Comparison of ENCODE assay signal across 18 cellular contexts in the genomic region with DNA sequence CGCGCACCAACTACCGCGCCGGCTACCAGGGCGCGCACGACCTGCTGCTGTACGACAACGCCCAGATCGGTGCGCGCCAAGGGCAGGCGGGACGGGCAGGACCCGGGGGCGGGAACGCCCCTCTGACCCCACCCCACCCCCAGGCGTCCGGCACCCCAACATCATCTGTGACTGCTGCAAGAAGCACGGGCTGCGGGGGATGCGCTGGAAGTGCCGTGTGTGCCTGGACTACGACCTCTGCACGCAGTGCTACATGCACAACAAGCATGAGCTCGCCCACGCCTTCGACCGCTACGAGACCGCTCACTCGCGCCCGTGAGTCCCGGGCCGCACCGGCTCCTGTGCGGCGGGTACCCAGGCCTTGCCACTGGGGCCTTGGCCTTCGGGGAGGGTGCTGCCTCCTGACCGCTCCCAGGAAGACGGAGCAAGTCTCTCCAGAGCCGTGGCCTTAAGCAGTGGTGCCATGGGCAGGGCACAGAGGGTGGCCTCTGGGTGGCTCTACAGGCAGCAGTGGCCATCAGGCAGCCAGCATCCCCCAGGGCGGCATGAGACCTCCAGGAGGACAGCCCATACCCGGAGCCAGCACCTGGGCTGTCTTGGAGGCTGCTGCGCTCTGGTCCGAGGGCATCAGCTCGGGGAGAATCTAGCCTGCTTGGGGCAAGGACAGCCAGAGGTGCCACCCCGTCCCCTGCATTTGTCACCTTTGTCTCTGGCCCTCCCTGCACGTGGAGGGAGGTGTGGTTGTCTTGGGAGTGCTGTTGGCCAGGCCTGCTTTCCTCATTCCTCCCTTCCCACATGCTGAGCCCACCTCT. TPM values are rescaled to one million over a fixed set of nuclear protein-coding genes. Genes with fewer than 3 reads are reported as not detected.
DNase-seq lines count a peak whose midpoint lies in the region; ATAC-seq, FAIRE-seq and TF ChIP-seq lines count a peak whose summit lies in the region.
"Had no signal": no experiment of that assay in that cellular context is flagged by ENCODE, and none has a peak within 500 bp of the region (broad histone marks: within the 10 kb centered on the region; RNA-seq: fewer than 3 reads in every experiment).

No MANE protein-coding gene starts in this region.

- no peak overlapping the region for H3K9ac ChIP-seq in HepG2 (ENCODE audit: insufficient read depth, low read depth, low read length)

- POLR2A ChIA-PET in RWPE1 (lab: Yijun Ruan, JAX; ENCODE audit: low non-redundant PET), result no interaction called here
- POLR2A ChIA-PET in HepG2 (lab: Yijun Ruan, JAX), result no interaction called here
- POLR2A ChIA-PET in activated CD4-positive, alpha-beta T cell treated with anti-CD3 and anti-CD28 coated beads for 36 hours (lab: Charles Lee), result interaction anchor here (0.6 kb wide), 1 partner anchor 392 kb away, joined by 3 read pairs; a partner anchor contains a TSS

- no peak overlapping the region for H3K4me2 ChIP-seq in HepG2 (ENCODE audit: low read depth, low read length)

- ATAC-seq in HepG2, result no peak
- ATAC-seq in activated CD4-positive, alpha-beta T cell treated with anti-CD3 and anti-CD28 coated beads for 36 hours, result no peak

- no peak for TF ChIP-seq RAD21 in HepG2 (CRISPR knock-in tag; IDR thresholded peaks at IDR 0.05)

- peaks cover 0 to 2% of the 10 kb centered on the region in 2 experiments; a peak in 1 of 5 replicates for H3K36me3 ChIP-seq in HepG2 (replicated peaks in 1 of 2; ENCODE audit: control insufficient read depth in 1 of 2, insufficient read depth in 2 of 2, low read length in 2 of 2)
- H3K36me3 ChIP-seq in spleen, result peaks cover 0 to 61% (median 7%) of the 10 kb centered on the region in 6 donors

- H3K4me1 Mint-ChIP-seq in activated T-cell treated with anti-CD3 and anti-CD28 coated beads, Interleukin-2, amount 50 U/mL, for 24 hours (ENCODE audit: low read depth), result no peaks in the 10 kb centered on the region
- H3K4me1 Mint-ChIP-seq in activated CD4-positive, alpha-beta T cell treated with anti-CD3 and anti-CD28 coated beads for 36 hours, result no peaks in the 10 kb centered on the region

- CTCF ChIA-PET in RWPE1 (lab: Yijun Ruan, JAX) (no interaction called here), HepG2 (lab: Yijun Ruan, JAX; ENCODE audit: low intra/inter-chr PET ratio, low total read pairs) (no interaction called here)
- CTCF ChIA-PET in activated CD4-positive, alpha-beta T cell treated with anti-CD3 and anti-CD28 coated beads for 36 hours (lab: Charles Lee), result no interaction called here

- peak; percentile 28 for DNase-seq in activated T-cell treated with anti-CD3 and anti-CD28 coated beads, Interleukin-2, amount 50 U/mL, for 24 hours
- no peak for DNase-seq in activated T-cell treated with anti-CD3 and anti-CD28 coated beads, Interleukin-2, amount 50 U/mL, for 1 hour
- DNase-seq in RWPE1 (ENCODE audit: low spot score) (no peak), HepG2 (ENCODE audit: low spot score) (no peak), spleen (peak; percentile 76), RPMI8226 (no peak)
- no peak for DNase-seq in activated CD4-positive, alpha-beta T cell treated with anti-CD3 and anti-CD28 coated beads for 36 hours
- DNase-seq in NK-92 treated with Interleukin-12 subunit alpha and Interleukin-12 subunit beta, amount 100 ng/mL, for 24 hours (lab: John Stamatoyannopoulos, UW), result no peak
- DNase-seq: 8988T, DND-41, HFFc6, KBM-7, NCI-H1105, NCI-H1694, NCI-H510A, NCI-H748 treated with DMSO at 0.1 percent for 48 hours had no signal

- in situ Hi-C loops in HepG2 (cut with HindIII; ENCODE audit: extremely low pct_ligation_motif_present, low pct_unique_long_range_greater_than_20kb), result no loop called here

- FAIRE-seq in HepG2 (lab: Jason Lieb, UNC), result no peak
- FAIRE-seq: RCC 7860 had no signal

- H3K9me3 ChIP-seq in HepG2 (ENCODE audit: low read length) (no peaks in the 10 kb centered on the region), spleen (no peaks in the 10 kb centered on the region)

- H3K4me3 Mint-ChIP-seq in activated T-cell treated with anti-CD3 and anti-CD28 coated beads, Interleukin-2, amount 50 U/mL, for 24 hours, result no peak overlapping the region
- H3K4me3 Mint-ChIP-seq in activated CD4-positive, alpha-beta T cell treated with anti-CD3 and anti-CD28 coated beads for 36 hours, result no peak overlapping the region
- H3K4me3 Mint-ChIP-seq: HFFc6 had no signal

- no peaks in the 10 kb centered on the region for H3K9me3 Mint-ChIP-seq in activated T-cell treated with anti-CD3 and anti-CD28 coated beads, Interleukin-2, amount 50 U/mL, for 24 hours
- no peaks in the 10 kb centered on the region for H3K9me3 Mint-ChIP-seq in activated CD4-positive, alpha-beta T cell treated with anti-CD3 and anti-CD28 coated beads for 36 hours (ENCODE audit: low read depth)
- H3K9me3 Mint-ChIP-seq: HFFc6 had no signal

- TF ChIP-seq EP300 in HepG2 (IDR thresholded peaks at IDR 0.05; ENCODE audit: low read depth in 2 of 2, low read length in 2 of 2) (no peak), HepG2 (CRISPR knock-in tag; IDR thresholded peaks at IDR 0.05; ENCODE audit: borderline replicate concordance) (no peak)

- H3K4me1 ChIP-seq in HepG2 (ENCODE audit: insufficient read depth, low read length) (no peaks in the 10 kb centered on the region), spleen (peaks cover 0 to 17% (median 3%) of the 10 kb centered on the region in 6 donors)

- peak overlapping the region; percentile 23 for H3K27ac ChIP-seq in RWPE1
- no peak overlapping the region for H3K27ac ChIP-seq in HepG2 (ENCODE audit: extremely low read length, insufficient read depth, low read length)
- no peak overlapping the region for H3K27ac ChIP-seq in spleen

- H3K27me3 Mint-ChIP-seq in activated T-cell treated with anti-CD3 and anti-CD28 coated beads, Interleukin-2, amount 50 U/mL, for 24 hours, result no peaks in the 10 kb centered on the region
- no peaks in the 10 kb centered on the region for H3K27me3 Mint-ChIP-seq in activated CD4-positive, alpha-beta T cell treated with anti-CD3 and anti-CD28 coated beads for 36 hours

- TF ChIP-seq POLR2A in HepG2 (IDR thresholded peaks at IDR 0.05; ENCODE audit: insufficient read depth in 1 of 2, low read depth in 2 of 2, low read length in 2 of 2), result no peak
- TF ChIP-seq POLR2A in spleen (IDR thresholded peaks at IDR 0.05), result no peak

- H2AFZ ChIP-seq in HepG2 (ENCODE audit: low read length), result no peak overlapping the region

- no peaks in the 10 kb centered on the region for H4K20me1 ChIP-seq in HepG2 (ENCODE audit: insufficient read depth, low read length)

- H3K27me3 ChIP-seq in HepG2 (ENCODE audit: control insufficient read depth in 1 of 2, insufficient read depth in 2 of 2, low read length in 2 of 2) (no peaks in the 10 kb centered on the region), spleen (replicated peaks in 1 of 7) (peaks cover 0 to 8% (median 0%) of the 10 kb centered on the region in 7 donors)

- 95% methylated on average over 24 of the region's 51 CpGs for WGBS in HepG2 (ENCODE audit: low lambda C conversion rate)
- WGBS in spleen, 5 donors, result 89 to 95% (median 94%) methylated on average over 19 to 51 of the region's 51 CpGs

- H3K4me3 ChIP-seq in HepG2 (replicated peaks in 1 of 3; ENCODE audit: insufficient read depth in 1 of 3, low read depth in 2 of 3, low read length in 3 of 3) (no peak overlapping the region), spleen (no peak overlapping the region)

- H3K36me3 Mint-ChIP-seq in activated T-cell treated with anti-CD3 and anti-CD28 coated beads, Interleukin-2, amount 50 U/mL, for 24 hours (ENCODE audit: low read depth), result peaks cover under 1% of the 10 kb centered on the region
- no peaks in the 10 kb centered on the region for H3K36me3 Mint-ChIP-seq in activated CD4-positive, alpha-beta T cell treated with anti-CD3 and anti-CD28 coated beads for 36 hours (ENCODE audit: low read depth)

- H3K79me2 ChIP-seq in HepG2 (ENCODE audit: insufficient read depth, low read length), result no peaks in the 10 kb centered on the region

- peak overlapping the region; percentile 4 for H3K27ac Mint-ChIP-seq in activated T-cell treated with anti-CD3 and anti-CD28 coated beads, Interleukin-2, amount 50 U/mL, for 24 hours
- no peak overlapping the region for H3K27ac Mint-ChIP-seq in activated CD4-positive, alpha-beta T cell treated with anti-CD3 and anti-CD28 coated beads for 36 hours
- H3K27ac Mint-ChIP-seq: HFFc6 had no signal

- TF ChIP-seq CTCF in RWPE1 (conservative IDR thresholded peaks at IDR 0.05; ENCODE audit: low read depth) (no peak), HepG2 (CRISPR knock-in tag; IDR thresholded peaks at IDR 0.05) (no peak), spleen (IDR thresholded peaks at IDR 0.05 in 8 of 11, conservative IDR thresholded peaks at IDR 0.05 in 3 of 11) (no peak)

- intact Hi-C loops in HepG2 (cut with micrococcal nuclease; ENCODE audit: unreplicated experiment), result no loop called here
- intact Hi-C loops in spleen (cut with DNase I; ENCODE audit: low total_unique reads), result no loop called here
- intact Hi-C loops in activated CD4-positive, alpha-beta T cell treated with anti-CD3 and anti-CD28 coated beads for 36 hours (cut with DNase I, micrococcal nuclease), result no loop called here

- no TSS peak for BruUV-seq in HepG2 (replicated peaks; lab: Mats Ljungman, UMichigan)

RNA-seq across cellular contexts. Expression of a gene that starts 8.1 kb away (rescaled TPM):
- total RNA-seq in HepG2 (2016; rRNA removed; fragmentation: Illumina TruSeq; extraction: Trizol) (0.75 and 1.0 TPM in 2 replicates), spleen (1 to 10 TPM; 1.4 to 7.3 (median 5.8) TPM)
- 1.0 and 1.4 TPM in 2 replicates for total RNA-seq in HepG2 (2016; cell fraction: cytosol; rRNA removed; fragmentation: Illumina TruSeq; extraction: Trizol; ENCODE audit: low read depth)
- total RNA-seq in HepG2 (2016; cell fraction: insoluble cytoplasmic fraction; rRNA removed; fragmentation: Illumina TruSeq; extraction: Trizol), result 0.46 and 1.8 TPM in 2 replicates
- total RNA-seq in HepG2 (2016; cell fraction: membrane; rRNA removed; fragmentation: Illumina TruSeq; extraction: Trizol), result 1.1 and 1.5 TPM in 2 replicates
- 2.1 and 2.7 TPM in 2 replicates for total RNA-seq in HepG2 (2016; cell fraction: nucleus; rRNA removed; fragmentation: Illumina TruSeq; extraction: Trizol)
- polyA plus RNA-seq in HepG2 (2011; rRNA removed) (0.61 and 2.0 TPM in 2 replicates), spleen (1 to 10 TPM; 4.2 to 9.3 (median 6.3) TPM)
- 0.92 and 1.5 TPM in 2 replicates for polyA plus RNA-seq in HepG2 (2011; cell fraction: cytosol; rRNA removed)
- 16.7 and 18.0 TPM in 2 replicates for polyA plus RNA-seq in HepG2 (2011; cell fraction: nucleus; rRNA removed)
- 0.85 and 1.5 TPM in 2 replicates for polyA plus RNA-seq in HepG2 (2012)
- polyA plus RNA-seq in HepG2 (2016; cell fraction: cytosol; fragmentation: Illumina TruSeq; extraction: Trizol; ENCODE audit: low read depth), result 0.46 and 1.3 TPM in 2 replicates
- 0.38 and 0.46 TPM in 2 replicates for polyA plus RNA-seq in HepG2 (2016; cell fraction: insoluble cytoplasmic fraction; fragmentation: Illumina TruSeq; extraction: Trizol; ENCODE audit: low read depth)
- polyA plus RNA-seq in HepG2 (2016; cell fraction: membrane; fragmentation: Illumina TruSeq; extraction: Trizol; ENCODE audit: low read depth), result 0.78 and 1.4 TPM in 2 replicates
- polyA plus RNA-seq in HepG2 (2016; cell fraction: nucleus; fragmentation: Illumina TruSeq; extraction: Trizol; ENCODE audit: insufficient read depth, low read depth), result 0.47 and 1.1 TPM in 2 replicates
- 0.54 and 0.75 TPM in 2 replicates for polyA minus RNA-seq in HepG2 (2011; rRNA and poly(A)+ RNA removed; ENCODE audit: low replicate concordance)
- polyA minus RNA-seq in HepG2 (2011; cell fraction: cytosol; rRNA and poly(A)+ RNA removed), result 0.79 TPM in 1 of 2 replicates, not detected in the other
- polyA minus RNA-seq in HepG2 (2011; cell fraction: nucleus; rRNA and poly(A)+ RNA removed), result 0.77 and 1.4 TPM in 2 replicates
- 1 to 10 TPM in 1 of 2 experiments, under 1 TPM in 1; 0.77 to 1.2 TPM for total RNA-seq in activated CD4-positive, alpha-beta T cell treated with anti-CD3 and anti-CD28 coated beads for 36 hours
- total RNA-seq: H4 had no signal

RNA-seq across cellular contexts. Expression of a gene that starts 8.5 kb away (rescaled TPM):
- total RNA-seq in HepG2 (2016; rRNA removed; fragmentation: Illumina TruSeq; extraction: Trizol) (10.3 and 30.4 TPM in 2 replicates), spleen (10 to 100 TPM; 46.2 to 76.5 (median 72.0) TPM)
- total RNA-seq in HepG2 (2016; cell fraction: cytosol; rRNA removed; fragmentation: Illumina TruSeq; extraction: Trizol; ENCODE audit: low read depth), result 16.4 and 16.7 TPM in 2 replicates
- 9.2 and 32.3 TPM in 2 replicates for total RNA-seq in HepG2 (2016; cell fraction: insoluble cytoplasmic fraction; rRNA removed; fragmentation: Illumina TruSeq; extraction: Trizol)
- total RNA-seq in HepG2 (2016; cell fraction: membrane; rRNA removed; fragmentation: Illumina TruSeq; extraction: Trizol), result 20.6 and 22.6 TPM in 2 replicates
- 24.1 and 25.9 TPM in 2 replicates for total RNA-seq in HepG2 (2016; cell fraction: nucleus; rRNA removed; fragmentation: Illumina TruSeq; extraction: Trizol)
- polyA plus RNA-seq in HepG2 (2011; rRNA removed) (19.9 and 31.3 TPM in 2 replicates), spleen (100 to 1,000 TPM in 1 of 3 donors, 10 to 100 TPM in 2; 49.6 to 165 (median 74.1) TPM)
- polyA plus RNA-seq in HepG2 (2011; cell fraction: cytosol; rRNA removed), result 12.2 and 30.4 TPM in 2 replicates
- polyA plus RNA-seq in HepG2 (2011; cell fraction: nucleus; rRNA removed), result 421 and 707 TPM in 2 replicates
- 16.8 and 35.3 TPM in 2 replicates for polyA plus RNA-seq in HepG2 (2012)
- 15.5 and 15.9 TPM in 2 replicates for polyA plus RNA-seq in HepG2 (2016; cell fraction: cytosol; fragmentation: Illumina TruSeq; extraction: Trizol; ENCODE audit: low read depth)
- 9.4 and 11.7 TPM in 2 replicates for polyA plus RNA-seq in HepG2 (2016; cell fraction: insoluble cytoplasmic fraction; fragmentation: Illumina TruSeq; extraction: Trizol; ENCODE audit: low read depth)
- polyA plus RNA-seq in HepG2 (2016; cell fraction: membrane; fragmentation: Illumina TruSeq; extraction: Trizol; ENCODE audit: low read depth), result 14.1 and 15.4 TPM in 2 replicates
- 59.2 and 75.4 TPM in 2 replicates for polyA plus RNA-seq in HepG2 (2016; cell fraction: nucleus; fragmentation: Illumina TruSeq; extraction: Trizol; ENCODE audit: insufficient read depth, low read depth)
- polyA minus RNA-seq in HepG2 (2011; rRNA and poly(A)+ RNA removed; ENCODE audit: low replicate concordance), result 24.6 and 100 TPM in 2 replicates
- polyA minus RNA-seq in HepG2 (2011; cell fraction: cytosol; rRNA and poly(A)+ RNA removed), result 27.4 and 28.8 TPM in 2 replicates
- 51.5 and 62.8 TPM in 2 replicates for polyA minus RNA-seq in HepG2 (2011; cell fraction: nucleus; rRNA and poly(A)+ RNA removed)
- total RNA-seq in activated CD4-positive, alpha-beta T cell treated with anti-CD3 and anti-CD28 coated beads for 36 hours, result 10 to 100 TPM; 37.1 TPM

RNA-seq across cellular contexts. Expression of a gene that starts 23.9 kb away (rescaled TPM):
- total RNA-seq in HepG2 (2016; rRNA removed; fragmentation: Illumina TruSeq; extraction: Trizol) (2.0 and 2.5 TPM in 2 replicates), spleen (1 to 10 TPM; 2.2 to 8.8 (median 5.6) TPM)
- 6.6 and 6.8 TPM in 2 replicates for total RNA-seq in HepG2 (2016; cell fraction: cytosol; rRNA removed; fragmentation: Illumina TruSeq; extraction: Trizol; ENCODE audit: low read depth)
- total RNA-seq in HepG2 (2016; cell fraction: insoluble cytoplasmic fraction; rRNA removed; fragmentation: Illumina TruSeq; extraction: Trizol), result 2.4 and 2.8 TPM in 2 replicates
- total RNA-seq in HepG2 (2016; cell fraction: membrane; rRNA removed; fragmentation: Illumina TruSeq; extraction: Trizol), result 10.4 and 11.3 TPM in 2 replicates
- total RNA-seq in HepG2 (2016; cell fraction: nucleus; rRNA removed; fragmentation: Illumina TruSeq; extraction: Trizol), result 1.1 and 1.3 TPM in 2 replicates
- polyA plus RNA-seq in HepG2 (2011; rRNA removed) (2.2 and 3.1 TPM in 2 replicates), spleen (1 to 10 TPM; 2.2 to 4.4 (median 3.4) TPM)
- 2.6 and 5.4 TPM in 2 replicates for polyA plus RNA-seq in HepG2 (2011; cell fraction: cytosol; rRNA removed)
- 3.9 and 4.3 TPM in 2 replicates for polyA plus RNA-seq in HepG2 (2011; cell fraction: nucleus; rRNA removed)
- polyA plus RNA-seq in HepG2 (2012), result 4.0 and 4.3 TPM in 2 replicates
- 20.0 and 21.4 TPM in 2 replicates for polyA plus RNA-seq in HepG2 (2016; cell fraction: cytosol; fragmentation: Illumina TruSeq; extraction: Trizol; ENCODE audit: low read depth)
- 5.1 and 6.0 TPM in 2 replicates for polyA plus RNA-seq in HepG2 (2016; cell fraction: insoluble cytoplasmic fraction; fragmentation: Illumina TruSeq; extraction: Trizol; ENCODE audit: low read depth)
- polyA plus RNA-seq in HepG2 (2016; cell fraction: membrane; fragmentation: Illumina TruSeq; extraction: Trizol; ENCODE audit: low read depth), result 21.7 and 28.5 TPM in 2 replicates
- 4.3 and 4.8 TPM in 2 replicates for polyA plus RNA-seq in HepG2 (2016; cell fraction: nucleus; fragmentation: Illumina TruSeq; extraction: Trizol; ENCODE audit: insufficient read depth, low read depth)
- polyA minus RNA-seq in HepG2 (2011; rRNA and poly(A)+ RNA removed; ENCODE audit: low replicate concordance), result 4.9 TPM in 1 of 2 replicates, not detected in the other
- 4.0 and 4.4 TPM in 2 replicates for polyA minus RNA-seq in HepG2 (2011; cell fraction: cytosol; rRNA and poly(A)+ RNA removed)
- polyA minus RNA-seq in HepG2 (2011; cell fraction: nucleus; rRNA and poly(A)+ RNA removed), result 0.64 and 1.1 TPM in 2 replicates
- 1 to 10 TPM; 1.7 to 1.9 TPM for total RNA-seq in activated CD4-positive, alpha-beta T cell treated with anti-CD3 and anti-CD28 coated beads for 36 hours

RNA-seq across cellular contexts. Expression of a gene that starts 35.0 kb away (rescaled TPM):
- total RNA-seq in HepG2 (2016; rRNA removed; fragmentation: Illumina TruSeq; extraction: Trizol) (12.4 and 15.1 TPM in 2 replicates), spleen (10 to 100 TPM; 19.4 to 34.1 (median 27.9) TPM)
- total RNA-seq in HepG2 (2016; cell fraction: cytosol; rRNA removed; fragmentation: Illumina TruSeq; extraction: Trizol; ENCODE audit: low read depth), result 2.3 and 3.1 TPM in 2 replicates
- total RNA-seq in HepG2 (2016; cell fraction: insoluble cytoplasmic fraction; rRNA removed; fragmentation: Illumina TruSeq; extraction: Trizol), result 9.4 and 16.6 TPM in 2 replicates
- 3.6 and 4.3 TPM in 2 replicates for total RNA-seq in HepG2 (2016; cell fraction: membrane; rRNA removed; fragmentation: Illumina TruSeq; extraction: Trizol)
- total RNA-seq in HepG2 (2016; cell fraction: nucleus; rRNA removed; fragmentation: Illumina TruSeq; extraction: Trizol), result 11.2 TPM in 2 replicates
- polyA plus RNA-seq in HepG2 (2011; rRNA removed) (3.6 and 3.9 TPM in 2 replicates), spleen (10 to 100 TPM; 20.0 to 38.2 (median 31.2) TPM)
- 3.1 TPM in 2 replicates for polyA plus RNA-seq in HepG2 (2011; cell fraction: cytosol; rRNA removed)
- polyA plus RNA-seq in HepG2 (2011; cell fraction: nucleus; rRNA removed), result 20.3 and 22.5 TPM in 2 replicates
- polyA plus RNA-seq in HepG2 (2012), result 15.9 and 17.5 TPM in 2 replicates
- polyA plus RNA-seq in HepG2 (2016; cell fraction: cytosol; fragmentation: Illumina TruSeq; extraction: Trizol; ENCODE audit: low read depth), result 1.4 and 2.2 TPM in 2 replicates
- 21.8 and 26.2 TPM in 2 replicates for polyA plus RNA-seq in HepG2 (2016; cell fraction: insoluble cytoplasmic fraction; fragmentation: Illumina TruSeq; extraction: Trizol; ENCODE audit: low read depth)
- polyA plus RNA-seq in HepG2 (2016; cell fraction: membrane; fragmentation: Illumina TruSeq; extraction: Trizol; ENCODE audit: low read depth), result 4.1 TPM in 2 replicates
- polyA plus RNA-seq in HepG2 (2016; cell fraction: nucleus; fragmentation: Illumina TruSeq; extraction: Trizol; ENCODE audit: insufficient read depth, low read depth), result 56.5 and 61.8 TPM in 2 replicates
- 2.6 and 3.1 TPM in 2 replicates for polyA minus RNA-seq in HepG2 (2011; rRNA and poly(A)+ RNA removed; ENCODE audit: low replicate concordance)
- 2.2 and 3.0 TPM in 2 replicates for polyA minus RNA-seq in HepG2 (2011; cell fraction: cytosol; rRNA and poly(A)+ RNA removed)
- 3.1 and 3.4 TPM in 2 replicates for polyA minus RNA-seq in HepG2 (2011; cell fraction: nucleus; rRNA and poly(A)+ RNA removed)
- total RNA-seq in activated CD4-positive, alpha-beta T cell treated with anti-CD3 and anti-CD28 coated beads for 36 hours, result 10 to 100 TPM; 36.3 to 38.8 TPM

RNA-seq across cellular contexts. Expression of a gene that starts 49.2 kb away (rescaled TPM):
- total RNA-seq in HepG2 (2016; rRNA removed; fragmentation: Illumina TruSeq; extraction: Trizol), result 63.5 and 67.1 TPM in 2 replicates
- total RNA-seq in HepG2 (2016; cell fraction: cytosol; rRNA removed; fragmentation: Illumina TruSeq; extraction: Trizol; ENCODE audit: low read depth), result 174 and 181 TPM in 2 replicates
- total RNA-seq in HepG2 (2016; cell fraction: insoluble cytoplasmic fraction; rRNA removed; fragmentation: Illumina TruSeq; extraction: Trizol), result 55.4 and 71.0 TPM in 2 replicates
- total RNA-seq in HepG2 (2016; cell fraction: membrane; rRNA removed; fragmentation: Illumina TruSeq; extraction: Trizol), result 205 and 206 TPM in 2 replicates
- 33.8 and 37.5 TPM in 2 replicates for total RNA-seq in HepG2 (2016; cell fraction: nucleus; rRNA removed; fragmentation: Illumina TruSeq; extraction: Trizol)
- polyA plus RNA-seq in HepG2 (2011; rRNA removed), result 41.7 and 42.8 TPM in 2 replicates
- polyA plus RNA-seq in HepG2 (2011; cell fraction: cytosol; rRNA removed), result 46.2 and 47.3 TPM in 2 replicates
- 54.5 and 58.4 TPM in 2 replicates for polyA plus RNA-seq in HepG2 (2011; cell fraction: nucleus; rRNA removed)
- 78.4 and 81.7 TPM in 2 replicates for polyA plus RNA-seq in HepG2 (2012)
- 402 and 408 TPM in 2 replicates for polyA plus RNA-seq in HepG2 (2016; cell fraction: cytosol; fragmentation: Illumina TruSeq; extraction: Trizol; ENCODE audit: low read depth)
- 95.7 and 105 TPM in 2 replicates for polyA plus RNA-seq in HepG2 (2016; cell fraction: insoluble cytoplasmic fraction; fragmentation: Illumina TruSeq; extraction: Trizol; ENCODE audit: low read depth)
- polyA plus RNA-seq in HepG2 (2016; cell fraction: membrane; fragmentation: Illumina TruSeq; extraction: Trizol; ENCODE audit: low read depth), result 348 and 359 TPM in 2 replicates
- 88.7 and 92.0 TPM in 2 replicates for polyA plus RNA-seq in HepG2 (2016; cell fraction: nucleus; fragmentation: Illumina TruSeq; extraction: Trizol; ENCODE audit: insufficient read depth, low read depth)
- polyA minus RNA-seq in HepG2 (2011; rRNA and poly(A)+ RNA removed; ENCODE audit: low replicate concordance), result 60.1 and 74.5 TPM in 2 replicates
- 44.8 and 47.0 TPM in 2 replicates for polyA minus RNA-seq in HepG2 (2011; cell fraction: cytosol; rRNA and poly(A)+ RNA removed)
- polyA minus RNA-seq in HepG2 (2011; cell fraction: nucleus; rRNA and poly(A)+ RNA removed), result 35.7 and 37.5 TPM in 2 replicates
- 100 to 1,000 TPM in 5 of 7 donors, 10 to 100 TPM in 2; 86.7 to 168 (median 111) TPM for total RNA-seq in spleen
- 100 to 1,000 TPM in 1 of 3 donors, 10 to 100 TPM in 2; 89.2 to 121 (median 90.4) TPM for polyA plus RNA-seq in spleen
- total RNA-seq in activated CD4-positive, alpha-beta T cell treated with anti-CD3 and anti-CD28 coated beads for 36 hours, result 100 to 1,000 TPM; 105 to 123 TPM

Comparison
In these comparisons a context has a peak if more than half of its experiments do, and no peak if none do; other contexts are left out.
1. DNase-seq: peak in activated T-cell treated with anti-CD3 and anti-CD28 coated beads, Interleukin-2, amount 50 U/mL, for 24 hours (single experiment) and spleen (single experiment); none in activated T-cell treated with anti-CD3 and anti-CD28 coated beads, Interleukin-2, amount 50 U/mL, for 1 hour (single experiment), RWPE1 (single experiment), HepG2 (single experiment), activated CD4-positive, alpha-beta T cell treated with anti-CD3 and anti-CD28 coated beads for 36 hours (single experiment), RPMI8226 (single experiment) and NK-92 treated with Interleukin-12 subunit alpha and Interleukin-12 subunit beta, amount 100 ng/mL, for 24 hours (single experiment).